ENCODE assay signal across 9 cellular contexts in genomic region chr4:176320340-176320975, GRCh38. TPM values are rescaled to one million over a fixed set of nuclear protein-coding genes. Genes with fewer than 3 reads are reported as not detected.
A peak's percentile ranks its signal among the peaks of the same experiment; 100 is the strongest.
DNase-seq lines count a peak whose midpoint lies in the region; ATAC-seq and TF ChIP-seq lines count a peak whose summit lies in the region.
"Had no signal": no experiment of that assay in that cellular context is flagged by ENCODE, and none has a peak within 500 bp of the region (broad histone marks: within the 10 kb centered on the region; RNA-seq: fewer than 3 reads in every experiment).

No MANE protein-coding gene starts in this region.

- DNase-seq in AG08395 (ENCODE audit: low spot score) (peak; percentile 84), NCI-H510A treated with DMSO at 0.1 percent for 48 hours (lab: John Stamatoyannopoulos, UW) (peak; percentile 16), lung (ENCODE audit: low spot score) (peak; percentile 92)
- DNase-seq in activated CD4-positive, alpha-beta T cell treated with anti-CD3 and anti-CD28 coated beads, Interleukin-2, amount 50 U/mL, for 48 hours: peak; percentile 86 to 91
- DNase-seq in stimulated activated CD4-positive, alpha-beta T cell treated with anti-CD3 and anti-CD28 coated beads, TNF-alpha, amount 100 ng/mL, for 1 hour (ENCODE audit: low read depth in 3 of 3, low spot score in 1 of 3): peak; percentile 68 to 76 (median 73)

- H3K4me1 ChIP-seq in duodenal mucosa (ENCODE audit: control insufficient read depth in 1 of 2, insufficient read depth in 2 of 2, low read length in 2 of 2) (peaks cover 27 to 32% of the 10 kb centered on the region in 2 donors), lung (ENCODE audit: control insufficient read depth in 2 of 2, insufficient read depth in 2 of 2, low read length in 2 of 2) (peaks cover 0 to 5% of the 10 kb centered on the region in 2 donors)

- H3K27ac ChIP-seq in duodenal mucosa (ENCODE audit: low read depth, low read length): peak overlapping the region; percentile 100
- H3K27ac ChIP-seq in lung (ENCODE audit: low read depth in 1 of 2, low read length in 1 of 2): peak overlapping the region; percentile 97 to 99

- H3K9me3 ChIP-seq in duodenal mucosa (ENCODE audit: control insufficient read depth in 1 of 2, low read length in 2 of 2): no peaks in the 10 kb centered on the region
- H3K9me3 ChIP-seq in lung (ENCODE audit: control insufficient read depth in 2 of 2, insufficient read depth in 1 of 2, low read length in 1 of 2): no peaks in the 10 kb centered on the region

- no peaks in the 10 kb centered on the region for H3K27me3 ChIP-seq in duodenal mucosa (ENCODE audit: control insufficient read depth in 1 of 2, insufficient read depth in 2 of 2, low read length in 2 of 2)
- no peaks in the 10 kb centered on the region for H3K27me3 ChIP-seq in lung (ENCODE audit: control insufficient read depth, insufficient read depth)

- peak overlapping the region; percentile 88 to 96 for H3K9ac ChIP-seq in duodenal mucosa (ENCODE audit: low read depth in 1 of 2, low read length in 2 of 2)

- 0% methylated on average over 44 of the region's 44 CpGs for WGBS in lung, 2 donors

- ATAC-seq in GM18861 (IDR thresholded peaks at IDR 0.05; ENCODE audit: unreplicated experiment) (peak; percentile 74), HG03095 (IDR thresholded peaks at IDR 0.05; ENCODE audit: unreplicated experiment) (peak; percentile 75), lung (ENCODE audit: insufficient read depth, low FRiP score) (peak; percentile 91)

- H3K36me3 ChIP-seq in duodenal mucosa (ENCODE audit: control insufficient read depth in 1 of 2, insufficient read depth in 2 of 2, low read length in 2 of 2) (no peaks in the 10 kb centered on the region), lung (ENCODE audit: control insufficient read depth in 2 of 2, insufficient read depth in 2 of 2, low read length in 2 of 2) (peaks cover 1 to 3% of the 10 kb centered on the region in 2 donors)

- H3K4me3 ChIP-seq in duodenal mucosa (ENCODE audit: low read depth in 1 of 2, low read length in 2 of 2): peak overlapping the region; percentile 91 to 94
- peak overlapping the region; percentile 93 for H3K4me3 ChIP-seq in lung

- no peak for TF ChIP-seq CTCF in lung (IDR thresholded peaks at IDR 0.05; ENCODE audit: control extremely low read depth, extremely low read depth)

RNA-seq across cellular contexts. Expression of gene SPCS3, which starts 0.7 kb away (rescaled TPM):
- 100 to 1,000 TPM; 104 to 170 TPM for total RNA-seq in lung
- polyA plus RNA-seq in lung: 10 to 100 TPM; 39.4 to 67.5 TPM

RNA-seq across cellular contexts. Expression of gene ASB5, which starts 51.4 kb away (rescaled TPM):
- under 1 TPM; 0.31 to 0.40 TPM for total RNA-seq in lung
- polyA plus RNA-seq in lung: under 1 TPM in 1 of 2 donors, not detected in 1; 0.08 TPM
- total RNA-seq: T-helper 1 cell treated with Interleukin-12 subunit alpha and Interleukin-12 subunit beta and Interleukin-4 antibody, amounts not matched to agents 30 ng/mL and 1 ng/mL, for 36 hours had no signal

Comparison
In these comparisons a context has a peak if more than half of its experiments do, and no peak if none do; other contexts are left out.
1. Peak in every context shown above with its lines: DNase-seq, ATAC-seq, H3K4me3 ChIP-seq and H3K27ac ChIP-seq.
2. DNase-seq: peak in every context shown above with its lines; median percentile 92 in lung; 88 in activated CD4-positive, alpha-beta T cell treated with anti-CD3 and anti-CD28 coated beads, Interleukin-2, amount 50 U/mL, for 48 hours; 84 in AG08395; 73 in stimulated activated CD4-positive, alpha-beta T cell treated with anti-CD3 and anti-CD28 coated beads, TNF-alpha, amount 100 ng/mL, for 1 hour; 16 in NCI-H510A treated with DMSO at 0.1 percent for 48 hours.